2 cellular contexts compared by ENCODE assay signal in the genomic region with DNA sequence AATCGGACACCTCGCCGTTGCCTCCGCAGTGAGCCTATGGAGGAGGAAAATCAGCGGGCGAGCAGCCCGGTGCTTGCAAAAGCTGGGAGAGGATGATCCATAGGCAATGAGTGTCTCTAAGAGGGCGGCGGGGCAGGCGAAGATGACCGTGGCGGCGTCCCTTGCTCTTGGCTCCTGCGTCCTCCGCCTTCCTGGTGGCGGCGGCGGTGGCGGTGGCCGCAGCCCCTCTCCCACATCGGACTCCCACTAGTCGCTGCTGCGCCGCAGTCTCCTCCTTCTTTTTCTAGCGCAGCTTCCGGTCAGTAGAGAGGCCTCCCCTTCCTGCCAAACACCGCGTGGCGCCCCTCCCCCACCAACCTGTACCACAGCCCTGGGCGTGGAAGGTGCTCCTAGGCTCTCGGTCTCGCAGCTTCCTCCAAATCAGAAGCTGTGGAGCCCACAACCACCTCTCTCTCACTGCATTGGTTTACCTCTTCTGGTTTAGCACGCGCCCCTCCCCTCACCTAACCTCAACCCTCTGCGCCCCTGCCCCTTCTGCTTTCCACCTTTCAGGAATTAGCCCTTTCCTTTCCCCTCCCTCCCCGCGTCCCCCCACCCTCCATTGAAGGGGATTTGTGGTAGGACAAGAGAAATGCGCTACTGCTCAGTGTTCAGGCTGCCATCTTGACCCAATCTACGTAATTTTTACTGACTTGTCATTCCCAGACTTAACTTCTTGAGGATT.
A peak's percentile ranks its signal among the peaks of the same experiment; 100 is the strongest.
TF ChIP-seq lines count a peak whose summit lies in the region.

A gene (minus strand): TSS at position 271 of the 724 bp plus-strand sequence. CDS start 594 bp downstream, outside the sequence.

TF ChIP-seq in HEK293, 187 proteins besides CTCF, POLR2A, EP300 and RAD21 (continued from another document):
- TF ChIP-seq SCRT1 (tag by site-specific recombination; IDR thresholded peaks at IDR 0.05; ENCODE audit: borderline replicate concordance) (peak; percentile 64), EGR2 (tag by site-specific recombination; IDR thresholded peaks at IDR 0.05; ENCODE audit: low read depth) (peak; percentile 31; the same call in 1 of the 2 replicates), ZNF707 (tag by site-specific recombination; IDR thresholded peaks at IDR 0.05) (no peak), ZBTB8A (tag by site-specific recombination; IDR thresholded peaks at IDR 0.05) (peak; percentile 66), OSR2 (tag by site-specific recombination; IDR thresholded peaks at IDR 0.05) (peak; percentile 49), SP2 (tag by site-specific recombination; IDR thresholded peaks at IDR 0.05) (peak; percentile 77), SP7 (tag by site-specific recombination; IDR thresholded peaks at IDR 0.05) (no peak), ZNF548 (tag by site-specific recombination; IDR thresholded peaks at IDR 0.05) (no peak), GLIS2 (tag by site-specific recombination; IDR thresholded peaks at IDR 0.05) (peak; percentile 37; the same call in 1 of the 2 replicates), ZNF335 (tag by site-specific recombination; conservative IDR thresholded peaks at IDR 0.05) (peak; percentile 54), SCRT2 (tag by site-specific recombination; IDR thresholded peaks at IDR 0.05) (peak; percentile 79), MZF1 (tag by site-specific recombination; IDR thresholded peaks at IDR 0.05; ENCODE audit: borderline replicate concordance) (peak; percentile 39; the same call in 1 of the 2 replicates)
- TF ChIP-seq, protein P1, sequence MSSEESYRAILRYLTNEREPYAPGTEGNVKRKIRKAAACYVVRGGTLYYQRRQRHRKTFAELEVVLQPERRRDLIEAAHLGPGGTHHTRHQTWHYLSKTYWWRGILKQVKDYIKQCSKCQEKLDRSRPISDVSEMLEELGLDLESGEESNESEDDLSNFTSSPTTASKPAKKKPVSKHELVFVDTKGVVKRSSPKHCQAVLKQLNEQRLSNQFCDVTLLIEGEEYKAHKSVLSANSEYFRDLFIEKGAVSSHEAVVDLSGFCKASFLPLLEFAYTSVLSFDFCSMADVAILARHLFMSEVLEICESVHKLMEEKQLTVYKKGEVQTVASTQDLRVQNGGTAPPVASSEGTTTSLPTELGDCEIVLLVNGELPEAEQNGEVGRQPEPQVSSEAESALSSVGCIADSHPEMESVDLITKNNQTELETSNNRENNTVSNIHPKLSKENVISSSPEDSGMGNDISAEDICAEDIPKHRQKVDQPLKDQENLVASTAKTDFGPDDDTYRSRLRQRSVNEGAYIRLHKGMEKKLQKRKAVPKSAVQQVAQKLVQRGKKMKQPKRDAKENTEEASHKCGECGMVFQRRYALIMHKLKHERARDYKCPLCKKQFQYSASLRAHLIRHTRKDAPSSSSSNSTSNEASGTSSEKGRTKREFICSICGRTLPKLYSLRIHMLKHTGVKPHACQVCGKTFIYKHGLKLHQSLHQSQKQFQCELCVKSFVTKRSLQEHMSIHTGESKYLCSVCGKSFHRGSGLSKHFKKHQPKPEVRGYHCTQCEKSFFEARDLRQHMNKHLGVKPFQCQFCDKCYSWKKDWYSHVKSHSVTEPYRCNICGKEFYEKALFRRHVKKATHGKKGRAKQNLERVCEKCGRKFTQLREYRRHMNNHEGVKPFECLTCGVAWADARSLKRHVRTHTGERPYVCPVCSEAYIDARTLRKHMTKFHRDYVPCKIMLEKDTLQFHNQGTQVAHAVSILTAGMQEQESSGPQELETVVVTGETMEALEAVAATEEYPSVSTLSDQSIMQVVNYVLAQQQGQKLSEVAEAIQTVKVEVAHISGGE (tag by site-specific recombination; conservative IDR thresholded peaks at IDR 0.05; ENCODE audit: low read depth) = peak; percentile 58; the same call in 1 of the 2 replicates
- TF ChIP-seq, protein P2, sequence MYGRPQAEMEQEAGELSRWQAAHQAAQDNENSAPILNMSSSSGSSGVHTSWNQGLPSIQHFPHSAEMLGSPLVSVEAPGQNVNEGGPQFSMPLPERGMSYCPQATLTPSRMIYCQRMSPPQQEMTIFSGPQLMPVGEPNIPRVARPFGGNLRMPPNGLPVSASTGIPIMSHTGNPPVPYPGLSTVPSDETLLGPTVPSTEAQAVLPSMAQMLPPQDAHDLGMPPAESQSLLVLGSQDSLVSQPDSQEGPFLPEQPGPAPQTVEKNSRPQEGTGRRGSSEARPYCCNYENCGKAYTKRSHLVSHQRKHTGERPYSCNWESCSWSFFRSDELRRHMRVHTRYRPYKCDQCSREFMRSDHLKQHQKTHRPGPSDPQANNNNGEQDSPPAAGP (tag by site-specific recombination; IDR thresholded peaks at IDR 0.05) = no peak
- TF ChIP-seq, protein P3, sequence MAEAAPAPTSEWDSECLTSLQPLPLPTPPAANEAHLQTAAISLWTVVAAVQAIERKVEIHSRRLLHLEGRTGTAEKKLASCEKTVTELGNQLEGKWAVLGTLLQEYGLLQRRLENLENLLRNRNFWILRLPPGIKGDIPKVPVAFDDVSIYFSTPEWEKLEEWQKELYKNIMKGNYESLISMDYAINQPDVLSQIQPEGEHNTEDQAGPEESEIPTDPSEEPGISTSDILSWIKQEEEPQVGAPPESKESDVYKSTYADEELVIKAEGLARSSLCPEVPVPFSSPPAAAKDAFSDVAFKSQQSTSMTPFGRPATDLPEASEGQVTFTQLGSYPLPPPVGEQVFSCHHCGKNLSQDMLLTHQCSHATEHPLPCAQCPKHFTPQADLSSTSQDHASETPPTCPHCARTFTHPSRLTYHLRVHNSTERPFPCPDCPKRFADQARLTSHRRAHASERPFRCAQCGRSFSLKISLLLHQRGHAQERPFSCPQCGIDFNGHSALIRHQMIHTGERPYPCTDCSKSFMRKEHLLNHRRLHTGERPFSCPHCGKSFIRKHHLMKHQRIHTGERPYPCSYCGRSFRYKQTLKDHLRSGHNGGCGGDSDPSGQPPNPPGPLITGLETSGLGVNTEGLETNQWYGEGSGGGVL (tag by site-specific recombination; IDR thresholded peaks at IDR 0.05) = 0 out of 2 replicates have a peak, but pooled peaks have one; percentile 58

TF ChIP-seq in K562, 482 proteins besides CTCF, POLR2A, EP300 and RAD21 (continued from another document and continues in another):
- TF ChIP-seq, protein P4, sequence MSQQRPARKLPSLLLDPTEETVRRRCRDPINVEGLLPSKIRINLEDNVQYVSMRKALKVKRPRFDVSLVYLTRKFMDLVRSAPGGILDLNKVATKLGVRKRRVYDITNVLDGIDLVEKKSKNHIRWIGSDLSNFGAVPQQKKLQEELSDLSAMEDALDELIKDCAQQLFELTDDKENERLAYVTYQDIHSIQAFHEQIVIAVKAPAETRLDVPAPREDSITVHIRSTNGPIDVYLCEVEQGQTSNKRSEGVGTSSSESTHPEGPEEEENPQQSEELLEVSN (IDR thresholded peaks at IDR 0.05; ENCODE audit: borderline replicate concordance in 1 of 2, extremely low read depth in 1 of 2, insufficient read depth in 1 of 2, insufficient read length in 1 of 2, low read depth in 1 of 2, low read length in 1 of 2, poor library complexity in 1 of 2, severe bottlenecking in 1 of 2) = peak in 1 of 2 experiments; percentile 53
- TF ChIP-seq KDM5B (IDR thresholded peaks at IDR 0.05; ENCODE audit: insufficient replicate concordance, low read depth, low read length) (peak; percentile 56), JUNB (CRISPR knock-in tag; conservative IDR thresholded peaks at IDR 0.05) (no peak), POLR2B (IDR thresholded peaks at IDR 0.05; ENCODE audit: low read depth, partially characterized antibody) (peak; percentile 55), RCOR1 (IDR thresholded peaks at IDR 0.05; ENCODE audit: borderline replicate concordance in 1 of 2, low read depth in 2 of 2, low read length in 2 of 2) (peak in 1 of 2 experiments; percentile 20; a peak in 1 of 4 replicates), MYC (IDR thresholded peaks at IDR 0.05; ENCODE audit: low read depth, low read length) (peak; percentile 94), MYC (CRISPR knock-in tag; IDR thresholded peaks at IDR 0.05; ENCODE audit: borderline replicate concordance, low read depth) (no peak), COPS2 (conservative IDR thresholded peaks at IDR 0.05) (no peak), POLR2G (IDR thresholded peaks at IDR 0.05; ENCODE audit: low read depth, low read length) (peak; percentile 86), ZFP36 (IDR thresholded peaks at IDR 0.05; ENCODE audit: low read depth, low read length, partially characterized antibody) (no peak), BRF1 (IDR thresholded peaks at IDR 0.05; ENCODE audit: borderline replicate concordance, extremely low read depth, insufficient read length) (no peak), ZNF584 (CRISPR knock-in tag; IDR thresholded peaks at IDR 0.05; ENCODE audit: low read depth) (no peak), SMAD4 (CRISPR knock-in tag; conservative IDR thresholded peaks at IDR 0.05) (no peak), SAFB2 (IDR thresholded peaks at IDR 0.05; ENCODE audit: borderline replicate concordance, low read depth, low read length, severe bottlenecking) (no peak), ZNF445 (CRISPR knock-in tag; IDR thresholded peaks at IDR 0.05; ENCODE audit: low read depth) (no peak), CHCHD3 (CRISPR knock-in tag; IDR thresholded peaks at IDR 0.05) (no peak), ARNT (IDR thresholded peaks at IDR 0.05) (no peak), ELF1 (tag; IDR thresholded peaks at IDR 0.05) (0 out of 2 replicates have a peak, but pooled peaks have one; percentile 16), PHB2 (IDR thresholded peaks at IDR 0.05; ENCODE audit: low read depth) (no peak), PHF8 (IDR thresholded peaks at IDR 0.05; ENCODE audit: borderline replicate concordance, low read length) (peak; percentile 71; the same call in 1 of the 2 replicates), ZNF124 (CRISPR knock-in tag; IDR thresholded peaks at IDR 0.05) (no peak), ZNF76 (CRISPR knock-in tag; IDR thresholded peaks at IDR 0.05; ENCODE audit: borderline replicate concordance) (no peak), FOXK2 (conservative IDR thresholded peaks at IDR 0.05 in 1 of 2, IDR thresholded peaks at IDR 0.05 in 1 of 2; ENCODE audit: low read depth in 2 of 2) (no peak)
- TF ChIP-seq, protein P5, sequence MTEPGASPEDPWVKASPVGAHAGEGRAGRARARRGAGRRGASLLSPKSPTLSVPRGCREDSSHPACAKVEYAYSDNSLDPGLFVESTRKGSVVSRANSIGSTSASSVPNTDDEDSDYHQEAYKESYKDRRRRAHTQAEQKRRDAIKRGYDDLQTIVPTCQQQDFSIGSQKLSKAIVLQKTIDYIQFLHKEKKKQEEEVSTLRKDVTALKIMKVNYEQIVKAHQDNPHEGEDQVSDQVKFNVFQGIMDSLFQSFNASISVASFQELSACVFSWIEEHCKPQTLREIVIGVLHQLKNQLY (CRISPR knock-in tag; conservative IDR thresholded peaks at IDR 0.05) = no peak
- TF ChIP-seq, protein P6, sequence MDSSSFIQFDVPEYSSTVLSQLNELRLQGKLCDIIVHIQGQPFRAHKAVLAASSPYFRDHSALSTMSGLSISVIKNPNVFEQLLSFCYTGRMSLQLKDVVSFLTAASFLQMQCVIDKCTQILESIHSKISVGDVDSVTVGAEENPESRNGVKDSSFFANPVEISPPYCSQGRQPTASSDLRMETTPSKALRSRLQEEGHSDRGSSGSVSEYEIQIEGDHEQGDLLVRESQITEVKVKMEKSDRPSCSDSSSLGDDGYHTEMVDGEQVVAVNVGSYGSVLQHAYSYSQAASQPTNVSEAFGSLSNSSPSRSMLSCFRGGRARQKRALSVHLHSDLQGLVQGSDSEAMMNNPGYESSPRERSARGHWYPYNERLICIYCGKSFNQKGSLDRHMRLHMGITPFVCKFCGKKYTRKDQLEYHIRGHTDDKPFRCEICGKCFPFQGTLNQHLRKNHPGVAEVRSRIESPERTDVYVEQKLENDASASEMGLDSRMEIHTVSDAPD (CRISPR knock-in tag; IDR thresholded peaks at IDR 0.05) = no peak
- TF ChIP-seq, protein P7, sequence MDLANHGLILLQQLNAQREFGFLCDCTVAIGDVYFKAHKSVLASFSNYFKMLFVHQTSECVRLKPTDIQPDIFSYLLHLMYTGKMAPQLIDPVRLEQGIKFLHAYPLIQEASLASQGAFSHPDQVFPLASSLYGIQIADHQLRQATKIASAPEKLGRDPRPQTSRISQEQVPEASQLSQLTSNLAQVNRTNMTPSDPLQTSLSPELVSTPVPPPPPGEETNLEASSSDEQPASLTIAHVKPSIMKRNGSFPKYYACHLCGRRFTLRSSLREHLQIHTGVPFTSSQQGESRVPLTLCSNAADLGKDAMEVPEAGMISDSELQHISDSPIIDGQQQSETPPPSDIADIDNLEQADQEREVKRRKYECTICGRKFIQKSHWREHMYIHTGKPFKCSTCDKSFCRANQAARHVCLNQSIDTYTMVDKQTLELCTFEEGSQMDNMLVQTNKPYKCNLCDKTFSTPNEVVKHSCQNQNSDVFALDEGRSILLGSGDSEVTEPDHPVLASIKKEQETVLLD (IDR thresholded peaks at IDR 0.05) = no peak
- TF ChIP-seq, protein P8, sequence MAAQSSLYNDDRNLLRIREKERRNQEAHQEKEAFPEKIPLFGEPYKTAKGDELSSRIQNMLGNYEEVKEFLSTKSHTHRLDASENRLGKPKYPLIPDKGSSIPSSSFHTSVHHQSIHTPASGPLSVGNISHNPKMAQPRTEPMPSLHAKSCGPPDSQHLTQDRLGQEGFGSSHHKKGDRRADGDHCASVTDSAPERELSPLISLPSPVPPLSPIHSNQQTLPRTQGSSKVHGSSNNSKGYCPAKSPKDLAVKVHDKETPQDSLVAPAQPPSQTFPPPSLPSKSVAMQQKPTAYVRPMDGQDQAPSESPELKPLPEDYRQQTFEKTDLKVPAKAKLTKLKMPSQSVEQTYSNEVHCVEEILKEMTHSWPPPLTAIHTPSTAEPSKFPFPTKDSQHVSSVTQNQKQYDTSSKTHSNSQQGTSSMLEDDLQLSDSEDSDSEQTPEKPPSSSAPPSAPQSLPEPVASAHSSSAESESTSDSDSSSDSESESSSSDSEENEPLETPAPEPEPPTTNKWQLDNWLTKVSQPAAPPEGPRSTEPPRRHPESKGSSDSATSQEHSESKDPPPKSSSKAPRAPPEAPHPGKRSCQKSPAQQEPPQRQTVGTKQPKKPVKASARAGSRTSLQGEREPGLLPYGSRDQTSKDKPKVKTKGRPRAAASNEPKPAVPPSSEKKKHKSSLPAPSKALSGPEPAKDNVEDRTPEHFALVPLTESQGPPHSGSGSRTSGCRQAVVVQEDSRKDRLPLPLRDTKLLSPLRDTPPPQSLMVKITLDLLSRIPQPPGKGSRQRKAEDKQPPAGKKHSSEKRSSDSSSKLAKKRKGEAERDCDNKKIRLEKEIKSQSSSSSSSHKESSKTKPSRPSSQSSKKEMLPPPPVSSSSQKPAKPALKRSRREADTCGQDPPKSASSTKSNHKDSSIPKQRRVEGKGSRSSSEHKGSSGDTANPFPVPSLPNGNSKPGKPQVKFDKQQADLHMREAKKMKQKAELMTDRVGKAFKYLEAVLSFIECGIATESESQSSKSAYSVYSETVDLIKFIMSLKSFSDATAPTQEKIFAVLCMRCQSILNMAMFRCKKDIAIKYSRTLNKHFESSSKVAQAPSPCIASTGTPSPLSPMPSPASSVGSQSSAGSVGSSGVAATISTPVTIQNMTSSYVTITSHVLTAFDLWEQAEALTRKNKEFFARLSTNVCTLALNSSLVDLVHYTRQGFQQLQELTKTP (IDR thresholded peaks at IDR 0.05; ENCODE audit: low read depth in 1 of 2, partially characterized antibody in 2 of 2) = no peak
- TF ChIP-seq, protein P9, sequence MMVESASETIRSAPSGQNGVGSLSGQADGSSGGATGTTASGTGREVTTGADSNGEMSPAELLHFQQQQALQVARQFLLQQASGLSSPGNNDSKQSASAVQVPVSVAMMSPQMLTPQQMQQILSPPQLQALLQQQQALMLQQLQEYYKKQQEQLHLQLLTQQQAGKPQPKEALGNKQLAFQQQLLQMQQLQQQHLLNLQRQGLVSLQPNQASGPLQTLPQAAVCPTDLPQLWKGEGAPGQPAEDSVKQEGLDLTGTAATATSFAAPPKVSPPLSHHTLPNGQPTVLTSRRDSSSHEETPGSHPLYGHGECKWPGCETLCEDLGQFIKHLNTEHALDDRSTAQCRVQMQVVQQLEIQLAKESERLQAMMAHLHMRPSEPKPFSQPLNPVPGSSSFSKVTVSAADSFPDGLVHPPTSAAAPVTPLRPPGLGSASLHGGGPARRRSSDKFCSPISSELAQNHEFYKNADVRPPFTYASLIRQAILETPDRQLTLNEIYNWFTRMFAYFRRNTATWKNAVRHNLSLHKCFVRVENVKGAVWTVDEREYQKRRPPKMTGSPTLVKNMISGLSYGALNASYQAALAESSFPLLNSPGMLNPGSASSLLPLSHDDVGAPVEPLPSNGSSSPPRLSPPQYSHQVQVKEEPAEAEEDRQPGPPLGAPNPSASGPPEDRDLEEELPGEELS (CRISPR knock-in tag; IDR thresholded peaks at IDR 0.05; ENCODE audit: borderline replicate concordance) = no peak
